ENCODE assay signal across 12 cellular contexts in genomic region chrX:136214551-136214950, GRCh38. TPM values are rescaled to one million over a fixed set of nuclear protein-coding genes. Genes with fewer than 3 reads are reported as not detected.
DNase-seq lines count a peak whose midpoint lies in the region; ATAC-seq and TF ChIP-seq lines count a peak whose summit lies in the region.
"Had no signal": no experiment of that assay in that cellular context is flagged by ENCODE, and none has a peak within 500 bp of the region (broad histone marks: within the 10 kb centered on the region; RNA-seq: fewer than 3 reads in every experiment).

No MANE protein-coding gene starts in this region.

- DNase-seq in GM23248: peak; percentile 75
- DNase-seq in T1000 (lab: John Stamatoyannopoulos, UW): peak; percentile 17
- DNase-seq in hepatic stellate cell (ENCODE audit: low spot score): peak; percentile 55
- no peak for DNase-seq in spleen
- DNase-seq in germinal center (ENCODE audit: low spot score): no peak
- DNase-seq in amygdala (lab: John Stamatoyannopoulos, UW): no peak
- no peak for DNase-seq in CD4-positive, alpha-beta T cell
- DNase-seq: gastrocnemius medialis, NCI-H2171 treated with DMSO at 0.1 percent for 48 hours, T-helper 2 cell had no signal

- CTCF ChIA-PET in CD4-positive, alpha-beta T cell (lab: Charles Lee): no interaction called here

- H3K36me3 ChIP-seq in GM23248 (ENCODE audit: low read depth) (peaks cover 9% of the 10 kb centered on the region; the same call in 1 of the 2 replicates), spleen (peaks cover 0 to 37% (median 3%) of the 10 kb centered on the region in 6 donors)

- WGBS in GM23248 (ENCODE audit: low coverage in 1 of 2, low lambda C conversion rate in 2 of 2, missing lambda C conversion rate in 2 of 2), 2 experiments: 12 to 13% methylated on average over 7 of the region's 7 CpGs
- 63 to 77% (median 70%) methylated on average over 7 of the region's 7 CpGs for WGBS in spleen, 5 donors

- peak overlapping the region; percentile 25 for H3K4me2 ChIP-seq in GM23248 (ENCODE audit: unreplicated experiment)

- H3K4me1 Mint-ChIP-seq in CD4-positive, alpha-beta T cell (ENCODE audit: low read depth): no peaks in the 10 kb centered on the region

- peaks cover 27% of the 10 kb centered on the region for H3K4me1 ChIP-seq in GM23248 (ENCODE audit: insufficient read depth)
- peaks cover 0 to 16% (median 15%) of the 10 kb centered on the region in 6 donors for H3K4me1 ChIP-seq in spleen
- H3K4me1 ChIP-seq: gastrocnemius medialis had no signal

- peak overlapping the region; percentile 59 for H3K9ac ChIP-seq in GM23248

- ATAC-seq in HG03135 (IDR thresholded peaks at IDR 0.05; ENCODE audit: unreplicated experiment): no peak
- no peak for ATAC-seq in CD4-positive, alpha-beta T cell (ENCODE audit: poor library complexity)
- ATAC-seq: gastrocnemius medialis had no signal

- H3K27ac Mint-ChIP-seq in CD4-positive, alpha-beta T cell: no peak overlapping the region

- POLR2A ChIA-PET in CD4-positive, alpha-beta T cell (lab: Charles Lee): no interaction called here

- H4K20me1 ChIP-seq in GM23248 (ENCODE audit: insufficient read depth): no peaks in the 10 kb centered on the region

- H3K4me3 Mint-ChIP-seq in CD4-positive, alpha-beta T cell: no peak overlapping the region

- no peaks in the 10 kb centered on the region for H3K9me2 ChIP-seq in GM23248 (ENCODE audit: insufficient read depth)

- in situ Hi-C loops in GM23248 (cut with MboI): no loop called here

- H3F3A ChIP-seq in GM23248 (ENCODE audit: insufficient read depth): peaks cover 17% of the 10 kb centered on the region

- no peak for TF ChIP-seq POLR2A in spleen (IDR thresholded peaks at IDR 0.05)

- peak overlapping the region; percentile 79 for H3K27ac ChIP-seq in GM23248
- H3K27ac ChIP-seq in spleen: peak overlapping the region in 5 of 8 donors; percentile 23 to 53 (median 40)
- no peak overlapping the region for H3K27ac ChIP-seq in CD4-positive, alpha-beta T cell (ENCODE audit: low read depth, low read length)
- H3K27ac ChIP-seq: neutrophil had no signal

- intact Hi-C loops in spleen (cut with DNase I; ENCODE audit: low total_unique reads): no loop called here
- intact Hi-C loops in CD4-positive, alpha-beta T cell (cut with DNase I, micrococcal nuclease): no loop called here

- H3K27me3 ChIP-seq in GM23248 (replicated peaks; ENCODE audit: insufficient read depth): no peaks in the 10 kb centered on the region
- H3K27me3 ChIP-seq in spleen (replicated peaks in 1 of 7): no peaks in the 10 kb centered on the region
- H3K27me3 ChIP-seq in CD4-positive, alpha-beta T cell (ENCODE audit: control insufficient read depth, insufficient read depth, low read length): no peaks in the 10 kb centered on the region
- H3K27me3 ChIP-seq: gastrocnemius medialis, neutrophil had no signal

- no peak overlapping the region for H2AFZ ChIP-seq in GM23248

- no peaks in the 10 kb centered on the region for H3K79me2 ChIP-seq in GM23248 (ENCODE audit: insufficient read depth)

- no peak for TF ChIP-seq CTCF in spleen (IDR thresholded peaks at IDR 0.05 in 8 of 11, conservative IDR thresholded peaks at IDR 0.05 in 3 of 11)
- no peak for TF ChIP-seq CTCF in CD4-positive, alpha-beta T cell (IDR thresholded peaks at IDR 0.05)

- H3K9me3 Mint-ChIP-seq in CD4-positive, alpha-beta T cell: no peaks in the 10 kb centered on the region

- H3K9me3 ChIP-seq in GM23248 (ENCODE audit: low read depth) (no peaks in the 10 kb centered on the region), spleen (no peaks in the 10 kb centered on the region)
- no peaks in the 10 kb centered on the region for H3K9me3 ChIP-seq in CD4-positive, alpha-beta T cell (ENCODE audit: control insufficient read depth, low read length)
- H3K9me3 ChIP-seq: gastrocnemius medialis, neutrophil had no signal

- no peaks in the 10 kb centered on the region for H3K27me3 Mint-ChIP-seq in CD4-positive, alpha-beta T cell

- H3K4me3 ChIP-seq in GM23248: no peak overlapping the region
- no peak overlapping the region for H3K4me3 ChIP-seq in spleen
- H3K4me3 ChIP-seq: gastrocnemius medialis had no signal

- peaks cover 33% of the 10 kb centered on the region for H3K36me3 Mint-ChIP-seq in CD4-positive, alpha-beta T cell (ENCODE audit: low read depth)

RNA-seq across cellular contexts. Expression of gene MAP7D3, which starts 36.6 kb away (rescaled TPM):
- 11.4 and 14.4 TPM in 2 replicates for total RNA-seq in GM23248 (2014; rRNA removed; shearing (Covaris generic))
- polyA plus RNA-seq in GM23248 (2016; fragmentation: Nextera tagmentation; extraction: Ambion mirVana) (14.2 and 15.5 TPM in 2 replicates), spleen (10 to 100 TPM in 1 of 3 donors, 1 to 10 TPM in 2; 7.4 to 10.2 (median 8.7) TPM)
- total RNA-seq in spleen: 10 to 100 TPM; 11.3 to 17.6 (median 13.1) TPM
- 1 to 10 TPM; 3.2 to 3.7 TPM for total RNA-seq in CD4-positive, alpha-beta T cell

Comparison
In these comparisons a context has a peak if more than half of its experiments do, and no peak if none do; other contexts are left out.
1. DNase-seq: peak in GM23248 (single experiment), T1000 (single experiment) and hepatic stellate cell (single experiment); none in spleen (single experiment), germinal center (single experiment), amygdala (0 of 56) and CD4-positive, alpha-beta T cell (0 of 10).